7 cellular contexts compared by ENCODE assay signal in genomic region chr21:15524855-15525254, GRCh38.
"Had no signal": no experiment of that assay in that cellular context is flagged by ENCODE, and none has a peak within 500 bp of the region (broad histone marks: within the 10 kb centered on the region; RNA-seq: fewer than 3 reads in every experiment).

No MANE protein-coding gene starts in this region.

- ATAC-seq: HCT116, HepG2 had no signal

- H3K9me3 Mint-ChIP-seq: HFFc6 had no signal

- H3K4me3 Mint-ChIP-seq: HFFc6, IgD-negative memory B cell had no signal

- DNase-seq: GM23248, GOT3, H7, HFFc6 had no signal

- H3K4me1 Mint-ChIP-seq: IgD-negative memory B cell had no signal

- H3K27ac Mint-ChIP-seq: HFFc6, IgD-negative memory B cell had no signal

- H3K36me3 Mint-ChIP-seq: IgD-negative memory B cell had no signal
